9 cellular contexts compared by ENCODE assay signal in genomic region chr1:11707621-11708276, GRCh38. TPM values are rescaled to one million over a fixed set of nuclear protein-coding genes. Genes with fewer than 3 reads are reported as not detected.
DNase-seq lines count a peak whose midpoint lies in the region; ATAC-seq and TF ChIP-seq lines count a peak whose summit lies in the region.
"Had no signal": no experiment of that assay in that cellular context is flagged by ENCODE, and none has a peak within 500 bp of the region (broad histone marks: within the 10 kb centered on the region; RNA-seq: fewer than 3 reads in every experiment).

No MANE protein-coding gene starts in this region.

- H3K36me3 Mint-ChIP-seq in glutamatergic neuron (ENCODE audit: unreplicated experiment) (no peaks in the 10 kb centered on the region), T-cell (no peaks in the 10 kb centered on the region)
- H3K36me3 Mint-ChIP-seq in activated T-cell treated with anti-CD3 and anti-CD28 coated beads, Interleukin-2, amount 50 U/mL, for 4 hours (ENCODE audit: insufficient read depth), result no peaks in the 10 kb centered on the region

- POLR2A ChIA-PET in T-cell (lab: Charles Lee), result no interaction called here

- H3K9me3 Mint-ChIP-seq in glutamatergic neuron (ENCODE audit: unreplicated experiment) (peaks cover 4% of the 10 kb centered on the region), T-cell (no peaks in the 10 kb centered on the region)
- no peaks in the 10 kb centered on the region for H3K9me3 Mint-ChIP-seq in activated T-cell treated with anti-CD3 and anti-CD28 coated beads, Interleukin-2, amount 50 U/mL, for 4 hours
- H3K9me3 Mint-ChIP-seq: activated T-helper 17 cell treated with anti-CD3 and anti-CD28 coated beads, Interleukin-2, amount 50 U/mL, for 72 hours had no signal

- peak; percentile 72 for DNase-seq in HT-29 (ENCODE audit: low spot score)
- peak; percentile 98 for DNase-seq in NCI-H2171 (lab: John Stamatoyannopoulos, UW)
- peak; percentile 59 for DNase-seq in glutamatergic neuron
- DNase-seq in retina, result peak; percentile 59
- no peak for DNase-seq in cerebellar nuclear complex (lab: John Stamatoyannopoulos, UW)
- DNase-seq in T-cell, result no peak
- no peak for DNase-seq in activated T-cell treated with anti-CD3 and anti-CD28 coated beads, Interleukin-2, amount 50 U/mL, for 4 hours
- DNase-seq: SW 1271 had no signal

- H3K4me1 Mint-ChIP-seq in glutamatergic neuron (ENCODE audit: low read depth, unreplicated experiment) (peaks cover 30% of the 10 kb centered on the region), T-cell (no peaks in the 10 kb centered on the region)
- no peaks in the 10 kb centered on the region for H3K4me1 Mint-ChIP-seq in activated T-cell treated with anti-CD3 and anti-CD28 coated beads, Interleukin-2, amount 50 U/mL, for 4 hours (ENCODE audit: low read depth)
- H3K4me1 Mint-ChIP-seq: activated T-helper 17 cell treated with anti-CD3 and anti-CD28 coated beads, Interleukin-2, amount 50 U/mL, for 72 hours had no signal

- H3K4me3 Mint-ChIP-seq in glutamatergic neuron (ENCODE audit: unreplicated experiment), result no peak overlapping the region
- H3K4me3 Mint-ChIP-seq in T-cell, result no peak overlapping the region
- H3K4me3 Mint-ChIP-seq in activated T-cell treated with anti-CD3 and anti-CD28 coated beads, Interleukin-2, amount 50 U/mL, for 4 hours, result no peak overlapping the region
- H3K4me3 Mint-ChIP-seq: activated T-helper 17 cell treated with anti-CD3 and anti-CD28 coated beads, Interleukin-2, amount 50 U/mL, for 72 hours had no signal

- ATAC-seq in T-cell (replicated peaks in 1 of 4), result no peak
- no peak for ATAC-seq in activated T-cell treated with anti-CD3 and anti-CD28 coated beads, Interleukin-2, amount 50 U/mL, for 4 hours
- ATAC-seq: activated T-helper 17 cell treated with anti-CD3 and anti-CD28 coated beads, Interleukin-2, amount 50 U/mL, for 72 hours had no signal

- TF ChIP-seq CTCF in glutamatergic neuron (IDR thresholded peaks at IDR 0.05; ENCODE audit: partially characterized antibody, unreplicated experiment), result no peak

- H3K27ac Mint-ChIP-seq in glutamatergic neuron (ENCODE audit: unreplicated experiment) (peak overlapping the region; percentile 38), T-cell (no peak overlapping the region)
- H3K27ac Mint-ChIP-seq: activated T-helper 17 cell treated with anti-CD3 and anti-CD28 coated beads, Interleukin-2, amount 50 U/mL, for 72 hours had no signal

- H3K27me3 Mint-ChIP-seq in glutamatergic neuron (ENCODE audit: unreplicated experiment), result peaks cover 2% of the 10 kb centered on the region
- peaks cover 5 to 10% of the 10 kb centered on the region in 2 donors for H3K27me3 Mint-ChIP-seq in T-cell
- peaks cover 7% of the 10 kb centered on the region for H3K27me3 Mint-ChIP-seq in activated T-cell treated with anti-CD3 and anti-CD28 coated beads, Interleukin-2, amount 50 U/mL, for 4 hours (ENCODE audit: low read depth)

- CTCF ChIA-PET in T-cell (lab: Charles Lee), result interaction anchor here in 1 of 2 donors (0.5 to 0.9 kb wide), 3 partner anchors 44 to 476 kb away, joined by 3 to 4 read pairs (median 3); partner anchors contain the start of gene FBXO6

RNA-seq across cellular contexts. Expression of gene DRAXIN, which starts 16.2 kb away (rescaled TPM):
- not detected in 2 replicates for total RNA-seq in HT-29 (2014; rRNA removed; shearing (Covaris generic))
- total RNA-seq in glutamatergic neuron (ENCODE audit: unreplicated experiment) (111 TPM), T-cell (1 to 10 TPM in 1 of 5 donors, under 1 TPM in 4; 0.18 to 2.0 (median 0.23) TPM)
- under 1 TPM; 0.03 to 0.08 (median 0.05) TPM for total RNA-seq in activated T-cell treated with anti-CD3 and anti-CD28 coated beads, Interleukin-2, amount 50 U/mL, for 4 hours

RNA-seq across cellular contexts. Expression of gene MAD2L2, which starts 26.8 kb away (rescaled TPM):
- 74.0 and 80.2 TPM in 2 replicates for total RNA-seq in HT-29 (2014; rRNA removed; shearing (Covaris generic))
- total RNA-seq in glutamatergic neuron (ENCODE audit: unreplicated experiment), result 90.2 TPM
- total RNA-seq in T-cell, result 10 to 100 TPM; 22.4 to 28.5 (median 24.0) TPM
- 10 to 100 TPM; 60.7 to 67.1 (median 63.0) TPM for total RNA-seq in activated T-cell treated with anti-CD3 and anti-CD28 coated beads, Interleukin-2, amount 50 U/mL, for 4 hours

RNA-seq across cellular contexts. Expression of gene AGTRAP, which starts 28.2 kb away (rescaled TPM):
- total RNA-seq in HT-29 (2014; rRNA removed; shearing (Covaris generic)), result 52.8 and 54.7 TPM in 2 replicates
- total RNA-seq in glutamatergic neuron (ENCODE audit: unreplicated experiment) (6.1 TPM), T-cell (10 to 100 TPM; 15.8 to 30.4 (median 19.5) TPM)
- 1 to 10 TPM; 6.5 to 7.8 (median 7.1) TPM for total RNA-seq in activated T-cell treated with anti-CD3 and anti-CD28 coated beads, Interleukin-2, amount 50 U/mL, for 4 hours

RNA-seq across cellular contexts. Expression of gene FBXO6, which starts 43.7 kb away (rescaled TPM):
- not detected in 2 replicates for total RNA-seq in HT-29 (2014; rRNA removed; shearing (Covaris generic))
- 1.3 TPM for total RNA-seq in glutamatergic neuron (ENCODE audit: unreplicated experiment)
- total RNA-seq in T-cell, result 1 to 10 TPM; 2.6 to 7.8 (median 6.0) TPM
- total RNA-seq in activated T-cell treated with anti-CD3 and anti-CD28 coated beads, Interleukin-2, amount 50 U/mL, for 4 hours, result 10 to 100 TPM; 12.8 to 21.1 (median 19.1) TPM

RNA-seq across cellular contexts. Expression of gene FBXO44, which starts 53.1 kb away (rescaled TPM):
- total RNA-seq in HT-29 (2014; rRNA removed; shearing (Covaris generic)), result 0.26 and 0.33 TPM in 2 replicates
- total RNA-seq in glutamatergic neuron (ENCODE audit: unreplicated experiment) (51.7 TPM), T-cell (10 to 100 TPM; 46.7 to 64.5 (median 54.3) TPM)
- 10 to 100 TPM; 12.6 to 13.6 (median 13.2) TPM for total RNA-seq in activated T-cell treated with anti-CD3 and anti-CD28 coated beads, Interleukin-2, amount 50 U/mL, for 4 hours

Comparison
In these comparisons a context has a peak if more than half of its experiments do, and no peak if none do; other contexts are left out.
1. DNase-seq: peak in HT-29 (single experiment), NCI-H2171 (single experiment), glutamatergic neuron (single experiment) and retina (single experiment); none in cerebellar nuclear complex (0 of 2), T-cell (0 of 34) and activated T-cell treated with anti-CD3 and anti-CD28 coated beads, Interleukin-2, amount 50 U/mL, for 4 hours (single experiment).
2. RNA of gene DRAXIN, which starts 16.2 kb away (total RNA-seq): 111 TPM in glutamatergic neuron (single experiment); 0.18 to 2.0 TPM in T-cell, 0.03 to 0.08 TPM in activated T-cell treated with anti-CD3 and anti-CD28 coated beads, Interleukin-2, amount 50 U/mL, for 4 hours and not detected in HT-29; every median in the first group is over 10 times any median in the second.